In the genomic region with DNA sequence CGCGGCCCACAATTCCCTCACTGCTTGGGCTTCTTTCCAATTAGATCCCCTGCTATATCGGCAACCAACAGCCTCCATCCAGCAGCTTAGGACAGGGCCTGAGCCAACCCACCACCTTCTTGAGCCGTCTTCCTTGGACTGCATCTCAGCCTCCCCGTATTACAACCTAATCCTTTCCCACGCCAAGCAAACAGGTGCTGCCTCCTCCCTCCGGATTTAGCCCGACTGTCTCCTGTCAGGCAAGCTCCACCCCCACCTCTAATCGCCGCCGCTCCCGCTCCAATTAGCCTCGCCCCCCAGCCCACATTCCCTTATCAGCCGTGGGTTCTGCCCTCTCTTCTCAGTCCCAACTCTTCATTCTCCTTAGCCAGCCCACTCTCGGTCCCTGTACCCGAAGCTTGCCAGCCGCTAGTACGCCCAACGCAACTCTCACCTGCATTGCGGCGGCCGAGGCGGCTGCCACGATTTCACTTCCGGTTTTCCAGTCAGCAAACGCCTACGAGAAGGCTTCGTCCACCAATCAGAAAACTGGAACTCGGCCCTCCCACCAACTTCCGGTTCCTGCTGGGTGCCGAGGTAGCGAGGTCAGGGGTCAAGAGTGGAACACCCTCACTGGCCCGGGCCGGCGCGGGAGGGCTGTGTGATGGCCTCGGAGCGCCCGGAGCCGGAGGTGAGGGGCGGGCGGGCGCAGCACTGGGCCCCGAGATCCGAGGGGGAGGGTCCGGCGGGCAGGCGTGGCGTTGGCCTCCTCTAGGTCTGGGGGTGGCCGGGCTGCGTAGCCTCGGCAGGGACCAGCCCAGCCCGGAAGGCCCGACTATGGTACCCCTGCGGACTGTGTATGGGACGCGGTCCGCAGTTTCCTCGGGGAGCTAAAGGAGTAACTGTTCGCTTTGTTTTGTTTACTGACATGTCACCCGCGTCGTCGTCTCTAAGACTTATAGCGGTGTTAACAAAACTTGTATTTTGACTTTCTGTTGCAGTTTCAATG, we compare ENCODE assay signal across 8 cellular contexts. TPM values are rescaled to one million over a fixed set of nuclear protein-coding genes. Genes with fewer than 3 reads are reported as not detected.
DNase-seq lines count a peak whose midpoint lies in the region; ATAC-seq and TF ChIP-seq lines count a peak whose summit lies in the region.

A gene with protein sequence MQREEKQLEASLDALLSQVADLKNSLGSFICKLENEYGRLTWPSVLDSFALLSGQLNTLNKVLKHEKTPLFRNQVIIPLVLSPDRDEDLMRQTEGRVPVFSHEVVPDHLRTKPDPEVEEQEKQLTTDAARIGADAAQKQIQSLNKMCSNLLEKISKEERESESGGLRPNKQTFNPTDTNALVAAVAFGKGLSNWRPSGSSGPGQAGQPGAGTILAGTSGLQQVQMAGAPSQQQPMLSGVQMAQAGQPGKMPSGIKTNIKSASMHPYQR (minus strand): TSS at position 475 of the 988 bp plus-strand sequence. CDS start 36 bp downstream, at position 439.
A gene (plus strand): TSS at position 574 of the 988 bp plus-strand sequence. CDS start 70 bp downstream, at position 644.

- H3K4me1 Mint-ChIP-seq in activated CD4-positive, alpha-beta T cell treated with anti-CD3 and anti-CD28 coated beads for 36 hours: peaks cover 39% of the 10 kb centered on the region
- H3K4me1 Mint-ChIP-seq in chondrocyte (ENCODE audit: low read depth): peaks cover 37% of the 10 kb centered on the region

- ATAC-seq in HG03439 (IDR thresholded peaks at IDR 0.05; ENCODE audit: unreplicated experiment): peak; percentile 91
- peak; percentile 93 for ATAC-seq in activated CD4-positive, alpha-beta T cell treated with anti-CD3 and anti-CD28 coated beads for 36 hours

- no peaks in the 10 kb centered on the region for H3K9me3 Mint-ChIP-seq in activated CD4-positive, alpha-beta T cell treated with anti-CD3 and anti-CD28 coated beads for 36 hours (ENCODE audit: low read depth)
- H3K9me3 Mint-ChIP-seq in chondrocyte (ENCODE audit: low read depth): no peaks in the 10 kb centered on the region

- H3K27ac Mint-ChIP-seq in activated CD4-positive, alpha-beta T cell treated with anti-CD3 and anti-CD28 coated beads for 36 hours: peak within 1 kb of the TSS; percentile 97
- H3K27ac Mint-ChIP-seq in chondrocyte (ENCODE audit: unreplicated experiment): peak within 1 kb of the TSS; percentile 100

- TF ChIP-seq CTCF in chondrocyte (IDR thresholded peaks at IDR 0.05) (no peak), kidney epithelial cell (IDR thresholded peaks at IDR 0.05; ENCODE audit: insufficient read depth, low read length, poor library complexity, severe bottlenecking) (no peak)

- H3K36me3 Mint-ChIP-seq in activated CD4-positive, alpha-beta T cell treated with anti-CD3 and anti-CD28 coated beads for 36 hours (ENCODE audit: low read depth): peaks cover 23% of the 10 kb centered on the region
- H3K36me3 Mint-ChIP-seq in chondrocyte (ENCODE audit: low read depth): peaks cover 20% of the 10 kb centered on the region

- CTCF ChIA-PET in activated CD4-positive, alpha-beta T cell treated with anti-CD3 and anti-CD28 coated beads for 36 hours (lab: Charles Lee): interaction anchor here (0.6 to 2.2 kb wide), 9 partner anchors 13 to 461 kb away, joined by 3 to 8 read pairs (median 3); a partner anchor contains a TSS

- H3K27me3 Mint-ChIP-seq in activated CD4-positive, alpha-beta T cell treated with anti-CD3 and anti-CD28 coated beads for 36 hours: no peaks in the 10 kb centered on the region
- H3K27me3 Mint-ChIP-seq in chondrocyte (ENCODE audit: low read depth): no peaks in the 10 kb centered on the region

- H3K4me3 Mint-ChIP-seq in activated CD4-positive, alpha-beta T cell treated with anti-CD3 and anti-CD28 coated beads for 36 hours: peak within 1 kb of the TSS; percentile 99
- peak within 1 kb of the TSS; percentile 100 for H3K4me3 Mint-ChIP-seq in chondrocyte (ENCODE audit: unreplicated experiment)

- intact Hi-C loops in activated CD4-positive, alpha-beta T cell treated with anti-CD3 and anti-CD28 coated beads for 36 hours (cut with DNase I, micrococcal nuclease): loop anchor here (1.0 to 10.0 kb wide), 8 partner anchors 21 to 935 kb away; a partner anchor contains a TSS

- POLR2A ChIA-PET in activated CD4-positive, alpha-beta T cell treated with anti-CD3 and anti-CD28 coated beads for 36 hours (lab: Charles Lee): interaction anchor here (0.7 to 1.0 kb wide), 3 partner anchors 17 to 22 kb away, joined by 3 read pairs; a partner anchor contains a TSS

- no peaks in the 10 kb centered on the region for H3K27me3 ChIP-seq in kidney epithelial cell (ENCODE audit: control insufficient read depth, insufficient read depth, low read length)

- peak; percentile 90 for DNase-seq in AML-193 (lab: John Stamatoyannopoulos, UW)
- peak; percentile 91 for DNase-seq in GM19238 (ENCODE audit: insufficient read length, low spot score)
- peak; percentile 89 to 94 for DNase-seq in NCI-H524 (lab: John Stamatoyannopoulos, UW)
- DNase-seq in activated CD4-positive, alpha-beta T cell treated with anti-CD3 and anti-CD28 coated beads for 36 hours: peak; percentile 94
- peak; percentile 89 for DNase-seq in chondrocyte (ENCODE audit: low spot score)
- DNase-seq in kidney epithelial cell (ENCODE audit: low read depth): peak; percentile 63
- peak; percentile 95 for DNase-seq in stimulated activated CD4-positive, alpha-beta T cell treated with anti-CD3 and anti-CD28 coated beads, Interleukin-15, amount 100 ng/mL, for 24 hours

- H3K4me3 ChIP-seq in kidney epithelial cell (ENCODE audit: low read depth, low read length): peak within 1 kb of the TSS; percentile 81

- H3K36me3 ChIP-seq in kidney epithelial cell (ENCODE audit: control insufficient read depth, insufficient read depth, low read length): peaks cover 3% of the 10 kb centered on the region

RNA-seq across cellular contexts. Expression of the first gene that starts in this region (rescaled TPM):
- total RNA-seq in activated CD4-positive, alpha-beta T cell treated with anti-CD3 and anti-CD28 coated beads for 36 hours: 10 to 100 TPM; 32.3 to 36.6 TPM
- 48.3 to 48.6 TPM (median 48.4 TPM) in 3 replicates for total RNA-seq in chondrocyte
- total RNA-seq in kidney epithelial cell: 44.5 and 48.7 TPM in 2 replicates

RNA-seq across cellular contexts. Expression of the second gene that starts in this region (rescaled TPM):
- total RNA-seq in activated CD4-positive, alpha-beta T cell treated with anti-CD3 and anti-CD28 coated beads for 36 hours: 10 to 100 TPM; 33.6 to 36.3 TPM
- total RNA-seq in chondrocyte (29.3 to 64.0 TPM (median 33.6 TPM) in 3 replicates), kidney epithelial cell (17.0 and 20.3 TPM in 2 replicates)

Comparison
In these comparisons a context has a peak if more than half of its experiments do, and no peak if none do; other contexts are left out.
1. Peak in every context shown above with its lines: DNase-seq, ATAC-seq and H3K4me3 ChIP-seq.